In genomic region chr10:129165770-129166169, GRCh38 we compare ENCODE assay signal across 7 cellular contexts.
"Had no signal": no experiment of that assay in that cellular context is flagged by ENCODE, and none has a peak within 500 bp of the region (broad histone marks: within the 10 kb centered on the region; RNA-seq: fewer than 3 reads in every experiment).

No MANE protein-coding gene starts in this region.

- DNase-seq: H9, HCEC 1CT, HFFc6, IMR-90, KG1 had no signal

- H3K4me3 Mint-ChIP-seq: GM23338, H9, HFFc6 had no signal

- H3K27ac Mint-ChIP-seq: GM23338, H9, HFFc6 had no signal

- H3K4me3 ChIP-seq: GM23338, K562 had no signal

- H3K4me2 ChIP-seq: GM23338 had no signal

- ATAC-seq: GM23338, K562 had no signal

- H2AFZ ChIP-seq: GM23338 had no signal
